ENCODE assay signal across 20 cellular contexts in genomic region chr21:15135867-15136629, GRCh38.
"Had no signal": no experiment of that assay in that cellular context is flagged by ENCODE, and none has a peak within 500 bp of the region (broad histone marks: within the 10 kb centered on the region; RNA-seq: fewer than 3 reads in every experiment).

No MANE protein-coding gene starts in this region.

- H3K4me3 ChIP-seq: ascending aorta, Peyer's patch, SJSA1 had no signal

- H3K9ac ChIP-seq: SK-N-SH had no signal

- H3K9me3 ChIP-seq: ascending aorta, Peyer's patch, SJSA1, SK-N-SH had no signal

- H3K27me3 ChIP-seq: ascending aorta, Peyer's patch, SJSA1 had no signal

- H3K4me1 ChIP-seq: SJSA1 had no signal

- H3K36me3 ChIP-seq: ascending aorta, Peyer's patch, SJSA1 had no signal

- H3K9me2 ChIP-seq: SK-N-SH had no signal

- ATAC-seq: activated CD8-positive, alpha-beta T cell treated with anti-CD3 and anti-CD28 coated beads, Interleukin-2, amount 10 ng/mL, durations not matched to agents 7 days and 5 days had no signal

- DNase-seq: activated CD4-positive, alpha-beta T cell treated with anti-CD3 and anti-CD28 coated beads, Interleukin-2, amount 10 ng/mL, durations not matched to agents 24 days and 14 days; activated CD4-positive, alpha-beta T cell treated with anti-CD3 and anti-CD28 coated beads, Interleukin-2, amount 50 U/mL, for 4 hours; activated CD8-positive, alpha-beta T cell treated with anti-CD3 and anti-CD28 coated beads, Interleukin-2, amount 10 ng/mL, durations not matched to agents 7 days and 5 days; activated gamma-delta T cell; activated naive CD4-positive, alpha-beta T cell treated with Interleukin-2 at 50 U/mL for 16 hours; activated naive CD8-positive, alpha-beta T cell treated with anti-CD3 and anti-CD28 coated beads, Interleukin-2, amount 10 ng/mL, durations not matched to agents 7 days and 5 days; activated T-cell treated with anti-CD3 and anti-CD28 coated beads, Interleukin-2, amount 50 U/mL, for 24 hours; amygdala; NCI-H1092; NCI-H1436 treated with DMSO at 0.1 percent for 48 hours; NCI-H1694 treated with DMSO at 0.1 percent for 48 hours; NCI-H2029; NCI-H345; NCI-H524 treated with DMSO at 0.1 percent for 48 hours; Peyer's patch; RPMI8226; SHP77 treated with DMSO at 0.1 percent for 48 hours; SK-N-SH had no signal

- H3K27ac ChIP-seq: ascending aorta, SJSA1 had no signal

- H3K4me2 ChIP-seq: SK-N-SH had no signal
